16 cellular contexts compared by ENCODE assay signal in the genomic region with DNA sequence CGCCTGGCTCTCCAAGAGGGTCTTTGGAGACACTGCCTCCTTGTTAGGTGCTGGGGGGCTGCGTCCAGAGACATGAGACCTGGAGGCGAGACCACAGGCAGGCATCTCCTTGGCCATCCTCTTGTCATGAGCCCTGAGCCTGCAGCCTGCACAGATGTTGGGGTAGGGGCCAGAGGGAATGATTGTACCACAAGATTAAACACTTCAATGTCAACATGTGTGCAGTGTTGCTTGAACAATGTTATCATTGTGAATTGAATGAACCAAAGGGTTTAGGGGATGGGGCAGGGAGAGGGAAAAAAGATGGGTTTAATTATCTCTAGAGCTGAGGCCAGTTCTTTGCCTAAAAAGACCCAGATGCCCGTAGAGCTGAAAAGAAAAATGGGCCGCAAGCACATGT. TPM values are rescaled to one million over a fixed set of nuclear protein-coding genes. Genes with fewer than 3 reads are reported as not detected.
A peak's percentile ranks its signal among the peaks of the same experiment; 100 is the strongest.
DNase-seq lines count a peak whose midpoint lies in the region; ATAC-seq and TF ChIP-seq lines count a peak whose summit lies in the region.
"Had no signal": no experiment of that assay in that cellular context is flagged by ENCODE, and none has a peak within 500 bp of the region (broad histone marks: within the 10 kb centered on the region; RNA-seq: fewer than 3 reads in every experiment).

No MANE protein-coding gene starts in this region.

- H3K27ac Mint-ChIP-seq in Caco-2 (ENCODE audit: unreplicated experiment), result peak overlapping the region; percentile 30
- H3K27ac Mint-ChIP-seq in activated CD4-positive, alpha-beta memory T cell treated with anti-CD3 and anti-CD28 coated beads for 36 hours, result no peak overlapping the region

- H3K4me3 ChIP-seq in Caco-2 (ENCODE audit: low read depth, low read length), result no peak overlapping the region
- no peak overlapping the region for H3K4me3 ChIP-seq in SJCRH30
- H3K4me3 ChIP-seq: BLaER1 treated with 17β-estradiol and CSF1 and Interleukin-3, amounts not matched to agents 10 nM and 100 nM had no signal

- POLR2A ChIA-PET in Caco-2 (lab: Charles Lee), result no interaction called here
- POLR2A ChIA-PET in activated CD4-positive, alpha-beta memory T cell treated with anti-CD3 and anti-CD28 coated beads for 36 hours (lab: Charles Lee), result no interaction called here

- no peak for ATAC-seq in HG03025 (IDR thresholded peaks at IDR 0.05; ENCODE audit: low FRiP score, unreplicated experiment)
- ATAC-seq: PC-3 had no signal

- DNase-seq in Caco-2, result no peak
- DNase-seq in SJCRH30, result peak; percentile 52 to 71
- DNase-seq in globus pallidus (ENCODE audit: low spot score), result peak; percentile 53
- DNase-seq in superior temporal gyrus (ENCODE audit: extremely low spot score), result peak; percentile 41
- DNase-seq in occipital lobe (lab: John Stamatoyannopoulos, UW), result no peak
- no peak for DNase-seq in activated CD4-positive, alpha-beta memory T cell treated with anti-CD3 and anti-CD28 coated beads for 36 hours
- DNase-seq: DND-41, GDM1, GOT3, MV-4-11, NCI-H1417, NCI-H1930, NCI-H526 treated with DMSO at 0.1 percent for 48 hours, PC-3 had no signal

- BruUV-seq in Caco-2 (replicated peaks; lab: Mats Ljungman, UMichigan), result no TSS peak

- H3K4me1 ChIP-seq in Caco-2, result peaks cover 10% of the 10 kb centered on the region
- H3K4me1 ChIP-seq in SJCRH30, result peaks cover 16% of the 10 kb centered on the region

- peaks cover 21% of the 10 kb centered on the region for H3K9me3 Mint-ChIP-seq in Caco-2 (ENCODE audit: unreplicated experiment)
- no peaks in the 10 kb centered on the region for H3K9me3 Mint-ChIP-seq in activated CD4-positive, alpha-beta memory T cell treated with anti-CD3 and anti-CD28 coated beads for 36 hours

- H3K9me3 ChIP-seq in Caco-2 (peaks cover 16% of the 10 kb centered on the region), SJCRH30 (replicated peaks) (peaks cover 10% of the 10 kb centered on the region)

- H3K27me3 Mint-ChIP-seq in Caco-2 (ENCODE audit: insufficient read depth, unreplicated experiment), result no peaks in the 10 kb centered on the region
- H3K27me3 Mint-ChIP-seq in activated CD4-positive, alpha-beta memory T cell treated with anti-CD3 and anti-CD28 coated beads for 36 hours, result peaks cover 7% of the 10 kb centered on the region

- no peaks in the 10 kb centered on the region for H3K36me3 ChIP-seq in Caco-2 (ENCODE audit: control insufficient read depth, insufficient read depth, low read length)
- H3K36me3 ChIP-seq in SJCRH30, result no peaks in the 10 kb centered on the region
- H3K36me3 ChIP-seq: BLaER1 treated with 17β-estradiol and CSF1 and Interleukin-3, amounts not matched to agents 10 nM and 100 nM had no signal

- intact Hi-C loops in Caco-2 (cut with micrococcal nuclease; ENCODE audit: unreplicated experiment), result no loop called here
- intact Hi-C loops in activated CD4-positive, alpha-beta memory T cell treated with anti-CD3 and anti-CD28 coated beads for 36 hours (cut with micrococcal nuclease), result no loop called here

- peaks cover 16% of the 10 kb centered on the region for H3K4me1 Mint-ChIP-seq in Caco-2 (ENCODE audit: low read depth, unreplicated experiment)
- no peaks in the 10 kb centered on the region for H3K4me1 Mint-ChIP-seq in activated CD4-positive, alpha-beta memory T cell treated with anti-CD3 and anti-CD28 coated beads for 36 hours (ENCODE audit: low read depth)

- no peak overlapping the region for H3K4me3 Mint-ChIP-seq in Caco-2 (ENCODE audit: unreplicated experiment)
- H3K4me3 Mint-ChIP-seq in activated CD4-positive, alpha-beta memory T cell treated with anti-CD3 and anti-CD28 coated beads for 36 hours, result no peak overlapping the region

- no peaks in the 10 kb centered on the region for H3K27me3 ChIP-seq in Caco-2 (replicated peaks; ENCODE audit: control insufficient read depth, insufficient read depth, low read length)
- H3K27me3 ChIP-seq in SJCRH30, result no peaks in the 10 kb centered on the region
- H3K27me3 ChIP-seq: BLaER1 treated with 17β-estradiol and CSF1 and Interleukin-3, amounts not matched to agents 10 nM and 100 nM had no signal

- no peak overlapping the region for H3K27ac ChIP-seq in SJCRH30

- H3K36me3 Mint-ChIP-seq in Caco-2 (ENCODE audit: insufficient read depth, unreplicated experiment), result peaks cover 92% of the 10 kb centered on the region
- no peaks in the 10 kb centered on the region for H3K36me3 Mint-ChIP-seq in activated CD4-positive, alpha-beta memory T cell treated with anti-CD3 and anti-CD28 coated beads for 36 hours

- CTCF ChIA-PET in Caco-2 (lab: Charles Lee), result interaction anchor here (0.9 kb wide), 1 partner anchor 91 kb away, joined by 3 read pairs; no protein-coding TSS in a partner anchor
- CTCF ChIA-PET in activated CD4-positive, alpha-beta memory T cell treated with anti-CD3 and anti-CD28 coated beads for 36 hours (lab: Charles Lee), result no interaction called here

- no peak for TF ChIP-seq CTCF in Caco-2 (IDR thresholded peaks at IDR 0.05; ENCODE audit: insufficient read depth in 1 of 2, low read depth in 1 of 2, low read length in 1 of 2, severe bottlenecking in 1 of 2, unreplicated experiment in 1 of 2)

RNA-seq across cellular contexts. Expression of a gene that starts 24.8 kb away (rescaled TPM):
- total RNA-seq in Caco-2 (2022), result 266 and 317 TPM in 2 replicates
- 14.6 and 15.6 TPM in 2 replicates for total RNA-seq in SJCRH30 (2014; rRNA removed; shearing (Covaris generic))
- total RNA-seq in occipital lobe, result 8.7 TPM
- total RNA-seq in activated CD4-positive, alpha-beta memory T cell treated with anti-CD3 and anti-CD28 coated beads for 36 hours, result not detected
- total RNA-seq: PC-3 had no signal

Comparison
In these comparisons a context has a peak if more than half of its experiments do, and no peak if none do; other contexts are left out.
1. DNase-seq: peak in SJCRH30 (2 of 2), globus pallidus (single experiment) and superior temporal gyrus (single experiment); none in Caco-2 (0 of 2), occipital lobe (single experiment) and activated CD4-positive, alpha-beta memory T cell treated with anti-CD3 and anti-CD28 coated beads for 36 hours (single experiment).
2. RNA of a gene that starts 24.8 kb away (total RNA-seq): 266 to 317 TPM in Caco-2; 14.6 to 15.6 TPM in SJCRH30, 8.7 TPM in occipital lobe (single experiment) and not detected in activated CD4-positive, alpha-beta memory T cell treated with anti-CD3 and anti-CD28 coated beads for 36 hours; every median in the first group is over 10 times any median in the second.